8 cellular contexts compared by ENCODE assay signal in the genomic region with DNA sequence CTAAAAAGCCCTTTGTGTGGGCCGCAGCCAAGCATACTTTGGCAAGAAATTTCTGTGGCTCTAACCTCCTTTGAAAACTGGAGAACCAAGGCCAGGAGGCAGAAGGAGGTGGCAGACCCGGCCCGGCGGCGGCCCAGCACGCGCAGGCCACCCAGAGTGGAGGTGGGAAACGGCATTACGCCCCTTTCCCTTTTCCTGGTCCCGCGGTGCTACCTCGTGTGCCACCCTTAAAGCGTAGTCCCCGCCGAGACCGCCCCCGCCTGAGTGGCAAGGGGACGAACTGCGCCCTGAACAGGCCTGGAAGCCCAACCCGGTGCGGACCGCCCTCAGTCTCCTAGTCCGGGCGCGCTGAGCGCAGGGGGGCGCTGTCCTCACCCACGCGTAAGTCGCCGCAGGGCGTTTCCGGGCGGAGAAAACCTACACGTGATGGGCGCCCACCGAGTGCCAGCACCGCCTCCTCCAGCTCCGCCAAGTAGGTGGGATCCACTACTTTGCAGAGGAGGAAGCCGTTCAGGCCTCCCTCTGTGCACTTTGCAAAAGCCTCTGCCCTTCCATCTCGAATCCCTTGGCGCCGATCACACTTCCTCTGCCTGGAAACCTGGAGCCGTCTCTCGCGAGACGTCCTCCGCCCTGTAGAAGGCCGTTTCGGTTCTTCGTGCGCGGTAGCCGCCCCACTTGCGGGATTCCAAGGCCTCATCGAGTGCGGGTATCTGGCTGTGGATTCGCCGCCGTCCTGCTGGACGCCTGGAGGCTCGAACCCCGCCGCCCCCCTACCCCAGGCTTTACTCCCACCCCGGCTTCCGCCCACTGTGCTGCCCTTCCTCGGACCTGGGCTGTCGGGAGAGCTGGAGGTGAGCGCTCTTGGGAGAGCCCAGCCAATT. TPM values are rescaled to one million over a fixed set of nuclear protein-coding genes. Genes with fewer than 3 reads are reported as not detected.
DNase-seq lines count a peak whose midpoint lies in the region; ATAC-seq and TF ChIP-seq lines count a peak whose summit lies in the region.

TSS of gene ACCS (plus strand) at position 420 of the 881 bp plus-strand sequence. CDS start 1,358 bp downstream, outside the sequence.

- H3K27me3 ChIP-seq in A673 (replicated peaks; ENCODE audit: insufficient read depth, low read depth, low read length, poor library complexity) = no peaks in the 10 kb centered on the region

- no peaks in the 10 kb centered on the region for H3K36me3 ChIP-seq in A673 (ENCODE audit: insufficient read depth, low read length, poor library complexity, severe bottlenecking)

- peak within 1 kb of the TSS; percentile 82 for H3K27ac ChIP-seq in A673 (ENCODE audit: low read depth, low read length, poor library complexity, severe bottlenecking)

- H3K9me3 ChIP-seq in A673 (ENCODE audit: low read depth, low read length, poor library complexity, severe bottlenecking) = no peaks in the 10 kb centered on the region

- ATAC-seq in GM18868 (IDR thresholded peaks at IDR 0.05; ENCODE audit: unreplicated experiment) (peak; percentile 95), HG03097 (IDR thresholded peaks at IDR 0.05; ENCODE audit: low FRiP score, unreplicated experiment) (peak; percentile 93)

- TF ChIP-seq CTCF in A673 (conservative IDR thresholded peaks at IDR 0.05; ENCODE audit: low read depth, low read length) = peak; percentile 100
- TF ChIP-seq CTCF in choroid plexus epithelial cell (conservative IDR thresholded peaks at IDR 0.05; ENCODE audit: low read depth, low read length) = peak; percentile 83

- BruUV-seq in A673 (replicated peaks; lab: Mats Ljungman, UMichigan) = no TSS peak

- POLR2A ChIA-PET in A673 (lab: Charles Lee; ENCODE audit: low non-redundant PET) = no interaction called here

- intact Hi-C loops in A673 (cut with micrococcal nuclease; ENCODE audit: unreplicated experiment) = no loop called here

- DNase-seq in A673 (ENCODE audit: low spot score) = peak; percentile 100
- peak; percentile 96 for DNase-seq in NCI-H2227 (lab: John Stamatoyannopoulos, UW; ENCODE audit: unreplicated experiment)
- DNase-seq in activated CD4-positive, alpha-beta T cell treated with anti-CD3 and anti-CD28 coated beads for 4 hours = peak; percentile 77 to 83
- DNase-seq in choroid plexus epithelial cell (ENCODE audit: low read depth) = peak; percentile 98
- peak; percentile 94 for DNase-seq in kidney tubule cell (ENCODE audit: low spot score)
- peak; percentile 59 to 67 for DNase-seq in stimulated activated CD4-positive, alpha-beta T cell treated with anti-CD3 and anti-CD28 coated beads, Interleukin-1b, Interleukin-23, amount 100 ng/mL, for 1 hour (ENCODE audit: low read depth in 2 of 2)

- CTCF ChIA-PET in A673 (lab: Charles Lee) = interaction anchor here (0.5 to 3.5 kb wide), 9 partner anchors 23 to 546 kb away, joined by 3 to 23 read pairs (median 3); partner anchors contain the start of genes EXT2 and HSD17B12

- H3K4me1 ChIP-seq in A673 (ENCODE audit: insufficient read depth, low read length, poor library complexity, severe bottlenecking) = peaks cover 15% of the 10 kb centered on the region

- peak within 1 kb of the TSS; percentile 50 for H3K4me3 ChIP-seq in A673 (ENCODE audit: low read depth, low read length, poor library complexity, severe bottlenecking)
- H3K4me3 ChIP-seq in choroid plexus epithelial cell (ENCODE audit: low read depth, low read length) = peak within 1 kb of the TSS; percentile 75

RNA-seq across cellular contexts. Expression of gene ACCS, which starts in this region (rescaled TPM):
- 28.4 and 35.3 TPM in 2 replicates for total RNA-seq in A673 (2021)

Comparison
In these comparisons a context has a peak if more than half of its experiments do, and no peak if none do; other contexts are left out.
1. Peak in every context shown above with its lines: DNase-seq, ATAC-seq, H3K4me3 ChIP-seq and H3K27ac ChIP-seq.